ENCODE assay signal across 24 cellular contexts in the genomic region with DNA sequence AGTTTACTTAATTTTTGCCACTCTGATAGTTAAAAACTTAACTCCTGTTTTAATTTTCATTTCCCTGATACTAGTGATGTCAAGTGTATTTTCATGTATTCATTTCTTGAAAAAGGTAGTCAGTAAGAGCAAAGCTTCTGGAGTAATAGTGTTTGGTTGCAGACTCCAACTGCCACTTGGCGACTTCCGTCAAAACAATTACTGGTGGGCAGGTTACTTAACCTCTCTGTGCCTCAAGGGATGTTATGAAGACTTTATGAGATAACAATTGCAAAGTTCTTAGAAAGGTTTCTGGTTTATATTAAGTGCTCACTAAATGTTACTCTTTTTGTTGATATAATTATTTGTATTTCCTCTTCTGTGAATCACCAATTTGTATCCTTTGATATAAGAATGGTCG.
"Had no signal": no experiment of that assay in that cellular context is flagged by ENCODE, and none has a peak within 500 bp of the region (broad histone marks: within the 10 kb centered on the region; RNA-seq: fewer than 3 reads in every experiment).

No MANE protein-coding gene starts in this region.

- H3K9me3 Mint-ChIP-seq: activated T-cell treated with anti-CD3 and anti-CD28 coated beads, Interleukin-2, amount 50 U/mL, for 72 hours; natural killer cell treated with Interleukin-12 subunit alpha and Interleukin-12 subunit beta and Interleukin-15 and Interleukin-18, amount 100 ng/mL, for 72 hours had no signal

- H3K27ac Mint-ChIP-seq: activated naive CD4-positive, alpha-beta T cell treated with anti-CD3 and anti-CD28 coated beads, Interleukin-2, amount 50 U/mL, for 72 hours; activated T-cell treated with anti-CD3 and anti-CD28 coated beads, Interleukin-2, amount 50 U/mL, for 72 hours; natural killer cell treated with Interleukin-12 subunit alpha and Interleukin-12 subunit beta and Interleukin-15 and Interleukin-18, amount 100 ng/mL, for 72 hours had no signal

- H3K4me1 ChIP-seq: left ventricle myocardium inferior, suprapubic skin, upper lobe of right lung had no signal

- H3K36me3 ChIP-seq: gastrocnemius medialis, left ventricle myocardium inferior, suprapubic skin, tibial artery, upper lobe of right lung had no signal

- H3K27ac ChIP-seq: dorsolateral prefrontal cortex, gastrocnemius medialis, hepatocyte, left ventricle myocardium inferior, suprapubic skin, tibial artery, upper lobe of right lung had no signal

- H3K27me3 ChIP-seq: gastrocnemius medialis, hepatocyte, suprapubic skin, tibial artery, upper lobe of right lung had no signal

- H3K4me3 Mint-ChIP-seq: activated T-cell treated with anti-CD3 and anti-CD28 coated beads, Interleukin-2, amount 50 U/mL, for 72 hours; natural killer cell treated with Interleukin-12 subunit alpha and Interleukin-12 subunit beta and Interleukin-15 and Interleukin-18, amount 100 ng/mL, for 72 hours had no signal

- H3K4me3 ChIP-seq: dorsolateral prefrontal cortex, gastrocnemius medialis, hepatocyte, left ventricle myocardium inferior, mucosa of descending colon, suprapubic skin, tibial artery, upper lobe of right lung had no signal

- H3K36me3 Mint-ChIP-seq: activated naive CD4-positive, alpha-beta T cell treated with anti-CD3 and anti-CD28 coated beads, Interleukin-2, amount 50 U/mL, for 72 hours; natural killer cell treated with Interleukin-12 subunit alpha and Interleukin-12 subunit beta and Interleukin-15 and Interleukin-18, amount 100 ng/mL, for 72 hours had no signal

- H3K9me3 ChIP-seq: gastrocnemius medialis, left ventricle myocardium inferior, mucosa of descending colon, suprapubic skin, tibial artery, upper lobe of right lung had no signal

- DNase-seq: activated CD4-positive, alpha-beta T cell treated with anti-CD3 and anti-CD28 coated beads for 4 hours; activated CD4-positive, alpha-beta T cell treated with anti-CD3 and anti-CD28 coated beads, Interleukin-2, amount 50 U/mL, for 4 hours; activated naive CD4-positive, alpha-beta T cell; activated T-cell treated with anti-CD3 and anti-CD28 coated beads for 4 hours; activated T-cell treated with anti-CD3 and anti-CD28 coated beads, Interleukin-2, amount 50 U/mL, for 72 hours; anterior cingulate cortex; dorsolateral prefrontal cortex; effector memory CD4-positive, alpha-beta T cell; gastrocnemius medialis; glutamatergic neuron; islet precursor cell; left ventricle myocardium inferior; mucosa of descending colon; posterior cingulate gyrus; right cardiac atrium; stimulated activated CD4-positive, alpha-beta T cell treated with anti-CD3 and anti-CD28 coated beads, Interleukin-15, amount 100 ng/mL, for 24 hours; stimulated activated CD4-positive, alpha-beta T cell treated with anti-CD3 and anti-CD28 coated beads, Interleukin-2, amount 100 ng/mL, for 24 hours; stimulated activated naive CD4-positive, alpha-beta T cell; tibial artery; upper lobe of right lung had no signal
